25 cellular contexts compared by ENCODE assay signal in the genomic region with DNA sequence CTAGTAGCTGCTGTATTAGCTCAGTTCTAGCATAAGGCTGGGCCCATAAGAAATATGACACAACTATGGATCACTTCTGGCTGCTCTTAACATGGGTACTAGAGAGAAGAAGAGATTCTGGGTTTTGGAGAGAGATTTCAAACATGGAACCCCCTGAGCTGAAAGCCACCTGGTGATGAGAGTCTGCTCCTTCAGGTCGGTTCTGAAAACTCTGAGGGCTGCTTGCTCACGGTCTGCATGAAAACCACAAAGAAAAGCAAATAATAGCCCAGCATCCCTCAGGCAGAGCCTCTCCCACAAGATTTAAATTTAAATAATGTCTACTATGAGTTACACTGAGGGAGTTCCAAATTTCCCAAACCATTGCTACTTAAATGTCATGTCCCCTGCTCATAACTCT.
"Had no signal": no experiment of that assay in that cellular context is flagged by ENCODE, and none has a peak within 500 bp of the region (broad histone marks: within the 10 kb centered on the region; RNA-seq: fewer than 3 reads in every experiment).

No MANE protein-coding gene starts in this region.

- H3K4me3 Mint-ChIP-seq: activated B cell treated with CpG ODN at 0.5 μM for 24 hours; activated CD4-positive, alpha-beta memory T cell treated with anti-CD3 and anti-CD28 coated beads for 36 hours; activated CD4-positive, alpha-beta T cell treated with anti-CD3 and anti-CD28 coated beads, Interleukin-2, amount 10 ng/mL, durations not matched to agents 7 days and 5 days; activated naive CD4-positive, alpha-beta T cell treated with anti-CD3 and anti-CD28 coated beads, Interleukin-2, amount 50 U/mL, for 24 hours; brain; dendritic cell treated with granulocyte-macrophage colony-stimulating factor and Interleukin-4, amounts not matched to agents 40 ng/mL and 50 ng/mL, for 4 days; T-cell had no signal

- H3K27ac ChIP-seq: cardiac muscle cell, SK-N-MC had no signal

- H3K9me3 Mint-ChIP-seq: activated CD4-positive, alpha-beta memory T cell treated with anti-CD3 and anti-CD28 coated beads for 36 hours; activated CD4-positive, alpha-beta T cell treated with anti-CD3 and anti-CD28 coated beads, Interleukin-2, amount 10 ng/mL, durations not matched to agents 7 days and 5 days; activated naive CD4-positive, alpha-beta T cell treated with anti-CD3 and anti-CD28 coated beads, Interleukin-2, amount 50 U/mL, for 24 hours had no signal

- H3K4me3 ChIP-seq: cardiac muscle cell, SK-N-MC had no signal

- H3K4me1 Mint-ChIP-seq: activated B cell treated with CpG ODN at 0.5 μM for 24 hours; activated CD4-positive, alpha-beta T cell treated with anti-CD3 and anti-CD28 coated beads, Interleukin-2, amount 10 ng/mL, durations not matched to agents 7 days and 5 days; activated naive CD4-positive, alpha-beta T cell treated with anti-CD3 and anti-CD28 coated beads, Interleukin-2, amount 50 U/mL, for 24 hours; brain; T-cell had no signal

- H3K36me3 ChIP-seq: cardiac muscle cell had no signal

- H3K27ac Mint-ChIP-seq: activated B cell treated with CpG ODN at 0.5 μM for 24 hours; activated CD4-positive, alpha-beta memory T cell treated with anti-CD3 and anti-CD28 coated beads for 36 hours; activated CD4-positive, alpha-beta T cell treated with anti-CD3 and anti-CD28 coated beads, Interleukin-2, amount 10 ng/mL, durations not matched to agents 7 days and 5 days; activated naive CD4-positive, alpha-beta T cell treated with anti-CD3 and anti-CD28 coated beads, Interleukin-2, amount 50 U/mL, for 24 hours; brain; dendritic cell treated with granulocyte-macrophage colony-stimulating factor and Interleukin-4, amounts not matched to agents 40 ng/mL and 50 ng/mL, for 4 days; T-cell had no signal

- FAIRE-seq: colon, TTC549 had no signal

- ATAC-seq: Panc1, Right ventricle myocardium inferior, T-cell had no signal

- H3K27me3 Mint-ChIP-seq: activated B cell treated with CpG ODN at 0.5 μM for 24 hours had no signal

- DNase-seq: activated B cell treated with CpG ODN at 0.5 μM for 24 hours; activated CD4-positive, alpha-beta memory T cell treated with anti-CD3 and anti-CD28 coated beads for 36 hours; activated CD4-positive, alpha-beta T cell treated with anti-CD3 and anti-CD28 coated beads for 1 hour; activated CD4-positive, alpha-beta T cell treated with anti-CD3 and anti-CD28 coated beads, Interleukin-2, amount 10 ng/mL, durations not matched to agents 7 days and 5 days; activated CD8-positive, alpha-beta memory T cell treated with anti-CD3 and anti-CD28 coated beads, Interleukin-2, amount 50 U/mL, for 4 hours; activated T-cell treated with anti-CD3 and anti-CD28 coated beads, Interleukin-2, amount 50 U/mL, for 1 hour; aorta; NCI-H1092; NCI-H2029 treated with DMSO at 0.1 percent for 48 hours; NCI-H446; NCI-H524; NCI-H774; RPMI8226; T-cell; T-helper 2 cell; T1000 had no signal

- H3K36me3 Mint-ChIP-seq: activated CD4-positive, alpha-beta memory T cell treated with anti-CD3 and anti-CD28 coated beads for 36 hours; activated naive CD4-positive, alpha-beta T cell treated with anti-CD3 and anti-CD28 coated beads, Interleukin-2, amount 50 U/mL, for 24 hours; brain; T-cell had no signal
